ENCODE assay signal across 13 cellular contexts in genomic region chr4:99679204-99679603, GRCh38.
DNase-seq lines count a peak whose midpoint lies in the region; ATAC-seq, FAIRE-seq and TF ChIP-seq lines count a peak whose summit lies in the region.
"Had no signal": no experiment of that assay in that cellular context is flagged by ENCODE, and none has a peak within 500 bp of the region (broad histone marks: within the 10 kb centered on the region; RNA-seq: fewer than 3 reads in every experiment).

No MANE protein-coding gene starts in this region.

- ATAC-seq in effector memory CD8-positive, alpha-beta T cell (replicated peaks) = no peak
- ATAC-seq in HG02885 (IDR thresholded peaks at IDR 0.05; ENCODE audit: poor library complexity, unreplicated experiment) = no peak
- ATAC-seq: sciatic nerve had no signal

- peaks cover 18% of the 10 kb centered on the region for H3K4me1 Mint-ChIP-seq in nephron
- H3K4me1 Mint-ChIP-seq in effector memory CD8-positive, alpha-beta T cell (ENCODE audit: low read depth in 2 of 2) = no peaks in the 10 kb centered on the region
- H3K4me1 Mint-ChIP-seq: activated naive CD8-positive, alpha-beta T cell treated with anti-CD3 and anti-CD28 coated beads, Interleukin-2, amount 10 ng/mL, durations not matched to agents 7 days and 5 days had no signal

- peaks cover 12% of the 10 kb centered on the region for H3K9me3 Mint-ChIP-seq in nephron
- H3K9me3 Mint-ChIP-seq in effector memory CD8-positive, alpha-beta T cell = no peaks in the 10 kb centered on the region

- DNase-seq in DMS79 (lab: John Stamatoyannopoulos, UW) (peak; percentile 25), NCI-H2196 (lab: John Stamatoyannopoulos, UW; ENCODE audit: unreplicated experiment) (peak; percentile 43), epidermal melanocyte (ENCODE audit: insufficient read length, low spot score) (peak; percentile 26), RCC 7860 (ENCODE audit: low spot score) (no peak), NOMO-1 (lab: John Stamatoyannopoulos, UW; ENCODE audit: unreplicated experiment in 2 of 2) (no peak)
- no peak for DNase-seq in effector memory CD8-positive, alpha-beta T cell
- DNase-seq: activated naive CD8-positive, alpha-beta T cell treated with anti-CD3 and anti-CD28 coated beads, Interleukin-2, amount 10 ng/mL, durations not matched to agents 7 days and 5 days; dorsolateral prefrontal cortex; glutamatergic neuron; upper lobe of left lung had no signal

- peak overlapping the region in 1 of 3 experiments; percentile 63 for H3K4me3 Mint-ChIP-seq in nephron
- no peak overlapping the region for H3K4me3 Mint-ChIP-seq in effector memory CD8-positive, alpha-beta T cell
- H3K4me3 Mint-ChIP-seq: activated naive CD8-positive, alpha-beta T cell treated with anti-CD3 and anti-CD28 coated beads, Interleukin-2, amount 10 ng/mL, durations not matched to agents 7 days and 5 days had no signal

- TF ChIP-seq CTCF in nephron (IDR thresholded peaks at IDR 0.05; ENCODE audit: unreplicated experiment in 3 of 3) = no peak

- no peak for FAIRE-seq in RCC 7860 (lab: Jason Lieb, UNC)

- H3K27me3 Mint-ChIP-seq in nephron (ENCODE audit: low read depth) = peaks cover 5% of the 10 kb centered on the region
- H3K27me3 Mint-ChIP-seq in effector memory CD8-positive, alpha-beta T cell = peaks cover 20 to 43% of the 10 kb centered on the region in 2 donors

- no peaks in the 10 kb centered on the region for H3K36me3 Mint-ChIP-seq in nephron (ENCODE audit: low read depth)
- no peaks in the 10 kb centered on the region for H3K36me3 Mint-ChIP-seq in effector memory CD8-positive, alpha-beta T cell (ENCODE audit: insufficient read depth)
- H3K36me3 Mint-ChIP-seq: activated naive CD8-positive, alpha-beta T cell treated with anti-CD3 and anti-CD28 coated beads, Interleukin-2, amount 10 ng/mL, durations not matched to agents 7 days and 5 days had no signal

- peak overlapping the region; percentile 25 to 80 (median 74) for H3K27ac Mint-ChIP-seq in nephron
- H3K27ac Mint-ChIP-seq in effector memory CD8-positive, alpha-beta T cell = no peak overlapping the region
- H3K27ac Mint-ChIP-seq: activated naive CD8-positive, alpha-beta T cell treated with anti-CD3 and anti-CD28 coated beads, Interleukin-2, amount 10 ng/mL, durations not matched to agents 7 days and 5 days had no signal

Comparison
In these comparisons a context has a peak if more than half of its experiments do, and no peak if none do; other contexts are left out.
1. DNase-seq: peak in DMS79 (single experiment), NCI-H2196 (single experiment) and epidermal melanocyte (single experiment); none in effector memory CD8-positive, alpha-beta T cell (0 of 3), RCC 7860 (single experiment) and NOMO-1 (0 of 2).
2. H3K27ac Mint-ChIP-seq: peak in nephron (3 of 3); none in effector memory CD8-positive, alpha-beta T cell (0 of 2).